Comparison of ENCODE assay signal across 8 cellular contexts in the genomic region with DNA sequence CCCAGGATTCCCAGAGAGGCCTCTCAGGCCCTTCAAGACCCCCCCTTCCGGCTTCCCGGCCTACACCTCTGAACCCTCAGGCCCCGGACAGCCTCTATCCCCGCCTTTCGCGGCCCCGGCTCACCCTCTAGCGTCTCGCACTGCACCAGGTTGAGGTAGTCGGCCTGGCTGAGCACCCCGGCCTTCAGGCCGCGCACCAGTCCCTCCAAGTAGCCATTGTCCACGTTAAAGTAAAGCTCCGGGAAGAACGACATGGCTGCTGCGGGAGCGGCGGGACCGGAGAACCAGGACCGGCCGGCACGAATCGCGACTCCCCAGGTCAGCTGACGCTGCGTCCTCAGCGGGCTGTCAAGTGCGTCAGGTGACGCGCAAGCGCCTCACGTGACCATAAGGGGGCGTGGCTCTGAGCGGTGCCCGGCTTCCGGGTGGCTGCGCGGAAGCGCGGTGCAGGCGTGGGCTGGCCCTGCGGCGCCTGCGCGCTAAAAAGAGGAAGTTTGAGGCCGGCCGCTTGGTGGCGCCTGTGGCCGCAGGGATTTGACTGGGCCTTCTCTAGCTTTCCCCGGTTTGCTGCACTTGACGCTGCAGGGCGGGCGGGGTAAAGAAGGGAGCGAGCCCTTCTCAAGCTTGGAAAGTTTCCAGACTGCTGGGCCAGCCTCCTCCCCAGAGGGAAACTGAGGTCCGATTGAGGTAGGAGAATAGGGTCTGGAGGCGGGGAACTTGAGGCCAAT. TPM values are rescaled to one million over a fixed set of nuclear protein-coding genes. Genes with fewer than 3 reads are reported as not detected.
DNase-seq lines count a peak whose midpoint lies in the region; ATAC-seq lines count a peak whose summit lies in the region.

A gene (minus strand): TSS at position 325 of the 728 bp plus-strand sequence. CDS start 71 bp downstream, at position 254.

- peak within 1 kb of the TSS; percentile 100 for H3K27ac Mint-ChIP-seq in effector memory CD8-positive, alpha-beta T cell
- H3K27ac Mint-ChIP-seq in memory B cell: peak within 1 kb of the TSS; percentile 99

- ATAC-seq in GM21360 (IDR thresholded peaks at IDR 0.05; ENCODE audit: unreplicated experiment) (peak; percentile 90), memory B cell (ENCODE audit: low read depth) (peak; percentile 84)
- peak; percentile 91 for ATAC-seq in effector memory CD8-positive, alpha-beta T cell (replicated peaks)

- H3K27me3 Mint-ChIP-seq in effector memory CD8-positive, alpha-beta T cell: no peaks in the 10 kb centered on the region
- H3K27me3 Mint-ChIP-seq in memory B cell: no peaks in the 10 kb centered on the region

- H3K4me3 Mint-ChIP-seq in effector memory CD8-positive, alpha-beta T cell: peak within 1 kb of the TSS; percentile 99 to 100
- peak within 1 kb of the TSS; percentile 97 for H3K4me3 Mint-ChIP-seq in memory B cell

- H3K4me1 Mint-ChIP-seq in effector memory CD8-positive, alpha-beta T cell (ENCODE audit: low read depth in 2 of 2): peaks cover 32 to 36% of the 10 kb centered on the region in 2 donors
- peaks cover 35% of the 10 kb centered on the region for H3K4me1 Mint-ChIP-seq in memory B cell

- DNase-seq in COR-L47 (lab: John Stamatoyannopoulos, UW) (peak; percentile 98), HT1080 (ENCODE audit: low read depth) (peak; percentile 98), NOMO-1 (lab: John Stamatoyannopoulos, UW; ENCODE audit: unreplicated experiment in 2 of 2) (peak; percentile 95 to 99), memory B cell (ENCODE audit: low spot score in 2 of 2) (peak; percentile 99)
- peak; percentile 96 to 97 for DNase-seq in activated CD8-positive, alpha-beta memory T cell treated with anti-CD3 and anti-CD28 coated beads for 4 hours (ENCODE audit: low read depth in 2 of 2)
- peak; percentile 99 to 100 (median 99) for DNase-seq in effector memory CD8-positive, alpha-beta T cell
- DNase-seq in stimulated activated CD8-positive, alpha-beta memory T cell treated with anti-CD3 and anti-CD28 coated beads, Interleukin-12 subunit alpha, Interleukin-12 subunit beta, amount 100 ng/mL, for 24 hours (ENCODE audit: extremely low read depth): peak; percentile 96

- no peaks in the 10 kb centered on the region for H3K9me3 Mint-ChIP-seq in effector memory CD8-positive, alpha-beta T cell
- no peaks in the 10 kb centered on the region for H3K9me3 Mint-ChIP-seq in memory B cell

- H3K36me3 Mint-ChIP-seq in effector memory CD8-positive, alpha-beta T cell (ENCODE audit: insufficient read depth): peaks cover 37% of the 10 kb centered on the region
- peaks cover 5% of the 10 kb centered on the region for H3K36me3 Mint-ChIP-seq in memory B cell

RNA-seq across cellular contexts. Expression of the gene that starts here (rescaled TPM):
- 89.7 and 108 TPM in 2 replicates for total RNA-seq in HT1080 (2014; rRNA removed; shearing (Covaris generic))
- polyA plus RNA-seq in HT1080 (2015; cell fraction: cytosol; rRNA removed): 67.0 and 67.1 TPM in 2 replicates
- polyA plus RNA-seq in HT1080 (2015; cell fraction: nucleus; rRNA removed): 62.2 and 67.6 TPM in 2 replicates

Comparison
In these comparisons a context has a peak if more than half of its experiments do, and no peak if none do; other contexts are left out.
1. Peak in every context shown above with its lines: DNase-seq and ATAC-seq.